ENCODE assay signal across 23 cellular contexts in the genomic region with DNA sequence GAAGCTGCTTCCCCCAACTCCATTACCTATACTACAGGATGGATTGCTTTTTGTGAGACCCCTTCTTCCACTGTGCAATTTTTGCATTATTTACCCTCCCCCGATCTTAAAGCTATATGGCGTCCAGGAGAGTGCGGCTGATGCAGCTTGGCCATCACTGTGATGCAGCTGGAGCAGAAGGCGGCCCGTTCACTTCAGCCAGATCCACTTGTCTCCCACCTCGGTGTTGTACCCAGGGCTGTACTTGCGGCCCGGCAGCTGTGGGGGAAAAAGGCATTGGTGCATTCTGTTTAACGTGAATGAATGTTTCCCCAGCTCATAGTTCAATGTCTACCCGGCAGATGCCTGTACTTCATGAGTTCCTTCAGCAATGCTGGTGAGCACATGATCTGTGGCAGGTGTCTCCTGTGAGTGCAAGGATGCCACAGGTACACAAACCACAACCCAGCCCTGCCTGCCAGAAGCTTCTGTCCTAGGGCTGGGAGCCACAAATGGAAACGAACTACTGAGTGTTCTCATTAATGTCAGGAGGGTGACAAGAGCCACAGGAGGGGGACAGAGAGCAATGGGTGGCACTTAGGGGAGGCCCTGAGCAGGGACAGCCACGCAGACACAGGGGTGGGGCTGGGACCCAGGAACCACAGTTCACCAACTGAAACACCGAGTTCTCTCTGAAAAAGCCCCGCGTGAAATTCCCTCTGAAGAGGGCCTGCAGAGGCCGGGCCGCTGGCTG.
DNase-seq lines count a peak whose midpoint lies in the region; ATAC-seq and TF ChIP-seq lines count a peak whose summit lies in the region.
"Had no signal": no experiment of that assay in that cellular context is flagged by ENCODE, and none has a peak within 500 bp of the region (broad histone marks: within the 10 kb centered on the region; RNA-seq: fewer than 3 reads in every experiment).

No MANE protein-coding gene starts in this region.

- no peaks in the 10 kb centered on the region for H3K9me3 Mint-ChIP-seq in activated naive CD4-positive, alpha-beta T cell treated with anti-CD3 and anti-CD28 coated beads, Interleukin-2, amount 10 ng/mL, durations not matched to agents 7 days and 5 days
- no peaks in the 10 kb centered on the region for H3K9me3 Mint-ChIP-seq in WTC11
- H3K9me3 Mint-ChIP-seq: activated naive CD4-positive, alpha-beta T cell treated with anti-CD3 and anti-CD28 coated beads for 36 hours; CD4-positive, CD25-positive, alpha-beta regulatory T cell; stimulated activated naive CD8-positive, alpha-beta T cell treated with anti-CD3 and anti-CD28 coated beads, Interleukin-15, Interleukin-2, amounts not matched to agents 100 ng/mL and 50 ng/mL, for 24 hours had no signal

- H3K4me3 Mint-ChIP-seq in activated naive CD4-positive, alpha-beta T cell treated with anti-CD3 and anti-CD28 coated beads, Interleukin-2, amount 10 ng/mL, durations not matched to agents 7 days and 5 days = no peak overlapping the region
- no peak overlapping the region for H3K4me3 Mint-ChIP-seq in WTC11
- H3K4me3 Mint-ChIP-seq: activated CD4-positive, alpha-beta T cell treated with anti-CD3 and anti-CD28 coated beads for 36 hours; activated naive CD4-positive, alpha-beta T cell treated with anti-CD3 and anti-CD28 coated beads for 36 hours; stimulated activated naive CD8-positive, alpha-beta T cell treated with anti-CD3 and anti-CD28 coated beads, Interleukin-15, Interleukin-2, amounts not matched to agents 100 ng/mL and 50 ng/mL, for 24 hours had no signal

- peak; percentile 28; the same call in 1 of the 2 replicates for TF ChIP-seq CTCF in GM12875 (IDR thresholded peaks at IDR 0.05; ENCODE audit: borderline replicate concordance, insufficient read depth, low read depth, low read length)
- TF ChIP-seq CTCF in WTC11 (IDR thresholded peaks at IDR 0.05) = no peak
- TF ChIP-seq CTCF in vagina (IDR thresholded peaks at IDR 0.05) = no peak

- H3K4me3 ChIP-seq in GM12875 (ENCODE audit: low read depth, low read length) (no peak overlapping the region), vagina (no peak overlapping the region)
- H3K4me3 ChIP-seq: gastroesophageal sphincter had no signal

- H3K27me3 Mint-ChIP-seq in activated naive CD4-positive, alpha-beta T cell treated with anti-CD3 and anti-CD28 coated beads, Interleukin-2, amount 10 ng/mL, durations not matched to agents 7 days and 5 days = no peaks in the 10 kb centered on the region
- no peaks in the 10 kb centered on the region for H3K27me3 Mint-ChIP-seq in WTC11 (ENCODE audit: low read depth)
- H3K27me3 Mint-ChIP-seq: activated CD4-positive, alpha-beta T cell treated with anti-CD3 and anti-CD28 coated beads for 36 hours; CD4-positive, CD25-positive, alpha-beta regulatory T cell; stimulated activated naive CD8-positive, alpha-beta T cell treated with anti-CD3 and anti-CD28 coated beads, Interleukin-15, Interleukin-2, amounts not matched to agents 100 ng/mL and 50 ng/mL, for 24 hours had no signal

- ATAC-seq in WTC11 = no peak
- no peak for ATAC-seq in HG03135 (IDR thresholded peaks at IDR 0.05; ENCODE audit: unreplicated experiment)
- no peak for ATAC-seq in HG03457 (IDR thresholded peaks at IDR 0.05; ENCODE audit: unreplicated experiment)
- ATAC-seq: activated CD4-positive, alpha-beta T cell treated with anti-CD3 and anti-CD28 coated beads for 36 hours; esophagus mucosa; gastroesophageal sphincter; left lobe of liver had no signal

- H3K27ac Mint-ChIP-seq in activated naive CD4-positive, alpha-beta T cell treated with anti-CD3 and anti-CD28 coated beads, Interleukin-2, amount 10 ng/mL, durations not matched to agents 7 days and 5 days = peak overlapping the region; percentile 19
- 0 out of 2 replicates have a peak overlapping the region, but pooled peaks have one; percentile 76 for H3K27ac Mint-ChIP-seq in WTC11
- H3K27ac Mint-ChIP-seq: activated CD4-positive, alpha-beta T cell treated with anti-CD3 and anti-CD28 coated beads for 36 hours; activated naive CD4-positive, alpha-beta T cell treated with anti-CD3 and anti-CD28 coated beads for 36 hours; stimulated activated naive CD8-positive, alpha-beta T cell treated with anti-CD3 and anti-CD28 coated beads, Interleukin-15, Interleukin-2, amounts not matched to agents 100 ng/mL and 50 ng/mL, for 24 hours had no signal

- intact Hi-C loops in vagina (cut with DNase I) = no loop called here

- POLR2A ChIA-PET in WTC11 (lab: Charles Lee) = no interaction called here

- no peak overlapping the region for H3K27ac ChIP-seq in vagina
- H3K27ac ChIP-seq: gastroesophageal sphincter had no signal

- H3K36me3 ChIP-seq in vagina = peaks cover 0 to 13% of the 10 kb centered on the region in 2 donors

- no peaks in the 10 kb centered on the region for H3K9me3 ChIP-seq in vagina
- H3K9me3 ChIP-seq: gastroesophageal sphincter had no signal

- peaks cover 14% of the 10 kb centered on the region for H3K36me3 Mint-ChIP-seq in activated naive CD4-positive, alpha-beta T cell treated with anti-CD3 and anti-CD28 coated beads, Interleukin-2, amount 10 ng/mL, durations not matched to agents 7 days and 5 days
- peaks cover 34% of the 10 kb centered on the region for H3K36me3 Mint-ChIP-seq in WTC11

- H3K4me1 Mint-ChIP-seq in activated naive CD4-positive, alpha-beta T cell treated with anti-CD3 and anti-CD28 coated beads, Interleukin-2, amount 10 ng/mL, durations not matched to agents 7 days and 5 days = peaks cover 6% of the 10 kb centered on the region
- H3K4me1 Mint-ChIP-seq in WTC11 = peaks cover 9% of the 10 kb centered on the region
- H3K4me1 Mint-ChIP-seq: activated CD4-positive, alpha-beta T cell treated with anti-CD3 and anti-CD28 coated beads for 36 hours had no signal

- CTCF ChIA-PET in activated naive CD4-positive, alpha-beta T cell treated with anti-CD3 and anti-CD28 coated beads, Interleukin-2, amount 10 ng/mL, durations not matched to agents 7 days and 5 days (lab: Charles Lee) = interaction anchor here (1.1 to 1.6 kb wide), 2 partner anchors 26 to 28 kb away, joined by 3 read pairs; no protein-coding TSS in a partner anchor
- CTCF ChIA-PET in WTC11 (lab: Charles Lee) = interaction anchor here (1.1 to 2.3 kb wide), 2 partner anchors 27 to 136 kb away, joined by 3 to 9 read pairs; no protein-coding TSS in a partner anchor

- no peak for TF ChIP-seq POLR2A in vagina (IDR thresholded peaks at IDR 0.05)

- H3K4me1 ChIP-seq in vagina = peaks cover 11% of the 10 kb centered on the region

- H3K27me3 ChIP-seq in vagina = no peaks in the 10 kb centered on the region
- H3K27me3 ChIP-seq: gastroesophageal sphincter had no signal

- DNase-seq in activated naive CD4-positive, alpha-beta T cell treated with anti-CD3 and anti-CD28 coated beads, Interleukin-2, amount 10 ng/mL, durations not matched to agents 7 days and 5 days = peak; percentile 31
- DNase-seq in activated naive CD4-positive, alpha-beta T cell treated with anti-CD3 and anti-CD28 coated beads, Interleukin-2, amount 50 U/mL, for 16 hours = no peak
- DNase-seq in WTC11 (ENCODE audit: low spot score) = no peak
- DNase-seq in pons (ENCODE audit: low spot score) = peak; percentile 17
- no peak for DNase-seq in vagina (ENCODE audit: extremely low spot score in 2 of 2)
- DNase-seq: ACHN; activated CD4-positive, alpha-beta T cell treated with anti-CD3 and anti-CD28 coated beads for 36 hours; activated CD8-positive, alpha-beta memory T cell treated with anti-CD3 and anti-CD28 coated beads, Interleukin-2, amount 50 U/mL, for 48 hours; activated naive CD4-positive, alpha-beta T cell treated with anti-CD3 and anti-CD28 coated beads for 36 hours; HCEC 1CT; Kasumi-1; NCI-H2171; NCI-H748 treated with DMSO at 0.1 percent for 48 hours; OCI-M1; trophoblast cell had no signal

TF ChIP-seq in WTC11, 78 proteins besides CTCF, POLR2A, EP300 and RAD21 (continues in another document):
- TF ChIP-seq, protein P1, sequence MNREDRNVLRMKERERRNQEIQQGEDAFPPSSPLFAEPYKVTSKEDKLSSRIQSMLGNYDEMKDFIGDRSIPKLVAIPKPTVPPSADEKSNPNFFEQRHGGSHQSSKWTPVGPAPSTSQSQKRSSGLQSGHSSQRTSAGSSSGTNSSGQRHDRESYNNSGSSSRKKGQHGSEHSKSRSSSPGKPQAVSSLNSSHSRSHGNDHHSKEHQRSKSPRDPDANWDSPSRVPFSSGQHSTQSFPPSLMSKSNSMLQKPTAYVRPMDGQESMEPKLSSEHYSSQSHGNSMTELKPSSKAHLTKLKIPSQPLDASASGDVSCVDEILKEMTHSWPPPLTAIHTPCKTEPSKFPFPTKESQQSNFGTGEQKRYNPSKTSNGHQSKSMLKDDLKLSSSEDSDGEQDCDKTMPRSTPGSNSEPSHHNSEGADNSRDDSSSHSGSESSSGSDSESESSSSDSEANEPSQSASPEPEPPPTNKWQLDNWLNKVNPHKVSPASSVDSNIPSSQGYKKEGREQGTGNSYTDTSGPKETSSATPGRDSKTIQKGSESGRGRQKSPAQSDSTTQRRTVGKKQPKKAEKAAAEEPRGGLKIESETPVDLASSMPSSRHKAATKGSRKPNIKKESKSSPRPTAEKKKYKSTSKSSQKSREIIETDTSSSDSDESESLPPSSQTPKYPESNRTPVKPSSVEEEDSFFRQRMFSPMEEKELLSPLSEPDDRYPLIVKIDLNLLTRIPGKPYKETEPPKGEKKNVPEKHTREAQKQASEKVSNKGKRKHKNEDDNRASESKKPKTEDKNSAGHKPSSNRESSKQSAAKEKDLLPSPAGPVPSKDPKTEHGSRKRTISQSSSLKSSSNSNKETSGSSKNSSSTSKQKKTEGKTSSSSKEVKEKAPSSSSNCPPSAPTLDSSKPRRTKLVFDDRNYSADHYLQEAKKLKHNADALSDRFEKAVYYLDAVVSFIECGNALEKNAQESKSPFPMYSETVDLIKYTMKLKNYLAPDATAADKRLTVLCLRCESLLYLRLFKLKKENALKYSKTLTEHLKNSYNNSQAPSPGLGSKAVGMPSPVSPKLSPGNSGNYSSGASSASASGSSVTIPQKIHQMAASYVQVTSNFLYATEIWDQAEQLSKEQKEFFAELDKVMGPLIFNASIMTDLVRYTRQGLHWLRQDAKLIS (CRISPR knock-in tag; IDR thresholded peaks at IDR 0.05; ENCODE audit: borderline replicate concordance) = no peak
- no peak for TF ChIP-seq PREB (CRISPR knock-in tag; IDR thresholded peaks at IDR 0.05; ENCODE audit: borderline replicate concordance)
- no peak for TF ChIP-seq NFYB (CRISPR knock-in tag; conservative IDR thresholded peaks at IDR 0.05; ENCODE audit: low read depth)
- no peak for TF ChIP-seq MAX (CRISPR knock-in tag; IDR thresholded peaks at IDR 0.05)

Comparison
In these comparisons a context has a peak if more than half of its experiments do, and no peak if none do; other contexts are left out.
1. DNase-seq: peak in activated naive CD4-positive, alpha-beta T cell treated with anti-CD3 and anti-CD28 coated beads, Interleukin-2, amount 10 ng/mL, durations not matched to agents 7 days and 5 days (single experiment) and pons (single experiment); none in activated naive CD4-positive, alpha-beta T cell treated with anti-CD3 and anti-CD28 coated beads, Interleukin-2, amount 50 U/mL, for 16 hours (single experiment), WTC11 (single experiment) and vagina (0 of 2).